9 cellular contexts compared by ENCODE assay signal in genomic region chr18:29892960-29893558, GRCh38.
DNase-seq lines count a peak whose midpoint lies in the region; ATAC-seq, FAIRE-seq and TF ChIP-seq lines count a peak whose summit lies in the region.
"Had no signal": no experiment of that assay in that cellular context is flagged by ENCODE, and none has a peak within 500 bp of the region (broad histone marks: within the 10 kb centered on the region; RNA-seq: fewer than 3 reads in every experiment).

No MANE protein-coding gene starts in this region.

- H3K4me3 ChIP-seq in GM06990 (replicated peaks; ENCODE audit: low read depth, low read length) (no peak overlapping the region), PC-3 (ENCODE audit: low read length) (no peak overlapping the region), fibroblast of pulmonary artery (replicated peaks; ENCODE audit: low read depth, low read length) (no peak overlapping the region)

- CTCF ChIA-PET in PC-3 (lab: Charles Lee): no interaction called here

- FAIRE-seq in A204.1 (lab: Jason Lieb, UNC) (peak; percentile 89), HTR-8/SVneo (lab: Jason Lieb, UNC) (no peak)

- no peaks in the 10 kb centered on the region for H4K20me1 ChIP-seq in PC-3 (ENCODE audit: low read length)

- no peaks in the 10 kb centered on the region for H3K9me2 ChIP-seq in PC-3 (replicated peaks; ENCODE audit: low read length)

- no peaks in the 10 kb centered on the region for H3K79me2 ChIP-seq in PC-3 (ENCODE audit: low read length)

- H3K27me3 ChIP-seq in GM06990 (replicated peaks; ENCODE audit: control insufficient read depth, insufficient read depth, low read length) (no peaks in the 10 kb centered on the region), PC-3 (ENCODE audit: low read length) (no peaks in the 10 kb centered on the region)

- no peaks in the 10 kb centered on the region for H3K9me3 ChIP-seq in PC-3 (ENCODE audit: low read length)

- BruUV-seq in PC-3 (replicated peaks; lab: Mats Ljungman, UMichigan): no TSS peak

- H3K9ac ChIP-seq in PC-3 (ENCODE audit: low read length): no peak overlapping the region

- ATAC-seq in PC-3 (no peak), GM21528 (IDR thresholded peaks at IDR 0.05; ENCODE audit: low FRiP score, unreplicated experiment) (no peak)

- no peak overlapping the region for H3K27ac ChIP-seq in PC-3 (ENCODE audit: low read length)

- H3K36me3 ChIP-seq in GM06990 (ENCODE audit: control insufficient read depth, insufficient read depth, low read length): no peaks in the 10 kb centered on the region
- H3K36me3 ChIP-seq in PC-3 (ENCODE audit: low read depth, low read length): no peaks in the 10 kb centered on the region

- intact Hi-C loops in PC-3 (cut with micrococcal nuclease): loop anchor here (5.0 kb wide), 1 partner anchor 389 kb away; no protein-coding TSS in a partner anchor

- no peaks in the 10 kb centered on the region for H3F3A ChIP-seq in PC-3 (ENCODE audit: low read length, unreplicated experiment)

- TF ChIP-seq CTCF in GM06990 (IDR thresholded peaks at IDR 0.05; ENCODE audit: insufficient read depth, low read length, poor library complexity, severe bottlenecking) (peak; percentile 43), PC-3 (conservative IDR thresholded peaks at IDR 0.05; ENCODE audit: low read depth, low read length) (peak; percentile 79), fibroblast of pulmonary artery (IDR thresholded peaks at IDR 0.05; ENCODE audit: low read length, missing control alignments) (peak; percentile 57)

- no peak overlapping the region for H3K4me2 ChIP-seq in PC-3 (ENCODE audit: low read length)

- H3K4me1 ChIP-seq in PC-3 (ENCODE audit: insufficient read depth, low read length): no peaks in the 10 kb centered on the region

- POLR2A ChIA-PET in PC-3 (lab: Charles Lee; ENCODE audit: unreplicated experiment): no interaction called here

- no peak for DNase-seq in GM06990 (ENCODE audit: extremely low read depth, insufficient read length)
- DNase-seq in PC-3: peak; percentile 48
- peak; percentile 13 for DNase-seq in fibroblast of pulmonary artery (ENCODE audit: low read depth)
- no peak for DNase-seq in SIG-M5 (lab: John Stamatoyannopoulos, UW)
- DNase-seq in retina: no peak
- DNase-seq in HTR-8/SVneo (ENCODE audit: insufficient read length, low spot score): no peak
- DNase-seq: effector CD4-positive, alpha-beta T cell had no signal

- no peak overlapping the region for H2AFZ ChIP-seq in PC-3 (ENCODE audit: low read length)

Comparison
In these comparisons a context has a peak if more than half of its experiments do, and no peak if none do; other contexts are left out.
1. DNase-seq: peak in PC-3 (single experiment) and fibroblast of pulmonary artery (single experiment); none in GM06990 (single experiment), SIG-M5 (single experiment), retina (single experiment) and HTR-8/SVneo (single experiment).
2. Peak in every context shown above with its lines, with median percentiles within 50 percentile points of each other: CTCF ChIP-seq.